In the genomic region with DNA sequence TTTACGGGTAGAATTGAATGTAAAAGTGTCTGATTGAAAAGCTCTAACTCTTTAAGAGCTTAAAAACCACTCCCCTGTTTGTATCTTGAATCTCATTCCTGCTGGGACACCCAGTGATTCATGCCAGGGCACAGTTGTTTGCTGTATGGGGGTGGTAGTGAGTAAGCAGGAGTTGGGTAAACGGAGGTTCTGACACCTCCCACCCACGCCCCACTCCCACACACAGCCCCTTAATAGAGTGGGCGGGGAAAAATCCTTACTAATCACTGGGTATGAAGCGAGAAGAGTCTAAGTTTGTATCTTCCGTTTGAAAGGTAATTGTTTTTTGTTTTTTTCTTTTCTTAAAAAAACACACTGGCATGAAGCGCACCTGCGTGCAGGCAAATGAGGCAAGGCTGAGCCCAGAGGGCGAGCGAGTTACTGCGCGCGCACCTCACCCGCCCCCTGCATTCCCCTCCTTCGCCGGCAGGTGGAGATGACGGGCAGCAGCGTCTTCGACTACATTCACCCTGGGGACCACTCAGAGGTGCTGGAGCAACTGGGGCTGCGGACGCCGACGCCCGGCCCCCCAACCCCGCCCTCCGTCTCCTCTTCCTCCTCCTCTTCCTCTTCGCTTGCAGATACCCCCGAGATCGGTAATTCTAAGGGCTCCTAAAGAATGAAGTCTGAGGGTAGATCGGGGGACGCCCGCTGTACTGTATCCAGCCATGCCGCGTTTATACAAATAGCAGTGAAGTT, we compare ENCODE assay signal across 8 cellular contexts. TPM values are rescaled to one million over a fixed set of nuclear protein-coding genes. Genes with fewer than 3 reads are reported as not detected.
DNase-seq lines count a peak whose midpoint lies in the region; ATAC-seq and TF ChIP-seq lines count a peak whose summit lies in the region.

No MANE protein-coding gene starts in this region.

- peak overlapping the region; percentile 99 for H2AFZ ChIP-seq in parathyroid adenoma

- peak; percentile 96 for ATAC-seq in Right ventricle myocardium superior (ENCODE audit: poor library complexity)

- H3K9me3 ChIP-seq in parathyroid adenoma (ENCODE audit: control insufficient read depth, low read length) (no peaks in the 10 kb centered on the region), tibial artery (no peaks in the 10 kb centered on the region)

- peak; percentile 80 for DNase-seq in GDM1 (lab: John Stamatoyannopoulos, UW)
- peak; percentile 93 for DNase-seq in HEK293T (ENCODE audit: extremely low spot score)
- peak; percentile 84 for DNase-seq in NCI-H1105 (lab: John Stamatoyannopoulos, UW)
- peak; percentile 10 for DNase-seq in SKM-1 (lab: John Stamatoyannopoulos, UW; ENCODE audit: unreplicated experiment)
- DNase-seq in activated naive CD8-positive, alpha-beta T cell treated with anti-CD3 and anti-CD28 coated beads for 36 hours: peak; percentile 96
- DNase-seq in Right ventricle myocardium superior: peak; percentile 91
- peak; percentile 79 to 89 for DNase-seq in tibial artery

- peak overlapping the region; percentile 89 for H3K4me2 ChIP-seq in parathyroid adenoma (ENCODE audit: low read length)

- H3K27me3 ChIP-seq in parathyroid adenoma (ENCODE audit: control insufficient read depth, insufficient read depth, low read length): no peaks in the 10 kb centered on the region
- peaks cover 0 to 22% of the 10 kb centered on the region in 2 donors for H3K27me3 ChIP-seq in tibial artery

- TF ChIP-seq CTCF in parathyroid adenoma (IDR thresholded peaks at IDR 0.05): peak; percentile 98
- peak; percentile 98 for TF ChIP-seq CTCF in tibial artery (IDR thresholded peaks at IDR 0.05)

- no peaks in the 10 kb centered on the region for H3K9me3 Mint-ChIP-seq in activated naive CD8-positive, alpha-beta T cell treated with anti-CD3 and anti-CD28 coated beads for 36 hours

- peak overlapping the region; percentile 89 for H3K4me3 Mint-ChIP-seq in activated naive CD8-positive, alpha-beta T cell treated with anti-CD3 and anti-CD28 coated beads for 36 hours

- H3K4me3 ChIP-seq in parathyroid adenoma (ENCODE audit: low read depth, low read length) (peak overlapping the region; percentile 67), tibial artery (peak overlapping the region; percentile 44 to 52)

- POLR2A ChIA-PET in HEK293T (lab: Yijun Ruan, JAX): interaction anchor here (0.7 to 5.2 kb wide), 10 partner anchors 9 to 185 kb away, joined by 3 to 38 read pairs (median 4); a partner anchor contains a TSS

- peaks cover 31% of the 10 kb centered on the region for H3K27me3 Mint-ChIP-seq in activated naive CD8-positive, alpha-beta T cell treated with anti-CD3 and anti-CD28 coated beads for 36 hours

- H3K27ac ChIP-seq in parathyroid adenoma (no peak overlapping the region), tibial artery (peak overlapping the region in 1 of 2 donors; percentile 14)

- CTCF ChIA-PET in HEK293T (lab: Yijun Ruan, JAX): interaction anchor here (0.6 to 1.2 kb wide), 7 partner anchors 12 to 392 kb away, joined by 3 to 8 read pairs (median 3); a partner anchor contains a TSS

- intact Hi-C loops in Right ventricle myocardium superior (cut with DNase I): loop anchor here (10.0 kb wide), 2 partner anchors 89 to 281 kb away; no protein-coding TSS in a partner anchor
- intact Hi-C loops in tibial artery (cut with DNase I; ENCODE audit: low total_unique reads): no loop called here

- peaks cover 8% of the 10 kb centered on the region for H3K4me1 ChIP-seq in parathyroid adenoma
- peaks cover 0 to 14% (median 13%) of the 10 kb centered on the region in 4 donors for H3K4me1 ChIP-seq in tibial artery

- peaks cover 17% of the 10 kb centered on the region for H3K4me1 Mint-ChIP-seq in activated naive CD8-positive, alpha-beta T cell treated with anti-CD3 and anti-CD28 coated beads for 36 hours

- no peaks in the 10 kb centered on the region for H3K36me3 ChIP-seq in parathyroid adenoma (ENCODE audit: control insufficient read depth, insufficient read depth, low read length)
- no peaks in the 10 kb centered on the region for H3K36me3 ChIP-seq in tibial artery

- H3K79me2 ChIP-seq in parathyroid adenoma: no peaks in the 10 kb centered on the region

- peak overlapping the region; percentile 81 for H3K27ac Mint-ChIP-seq in activated naive CD8-positive, alpha-beta T cell treated with anti-CD3 and anti-CD28 coated beads for 36 hours

- H3K36me3 Mint-ChIP-seq in activated naive CD8-positive, alpha-beta T cell treated with anti-CD3 and anti-CD28 coated beads for 36 hours: no peaks in the 10 kb centered on the region

- H3K9ac ChIP-seq in parathyroid adenoma: no peak overlapping the region

TF ChIP-seq in HEK293T, 16 proteins besides CTCF, POLR2A, EP300 and RAD21:
- TF ChIP-seq, protein P1, sequence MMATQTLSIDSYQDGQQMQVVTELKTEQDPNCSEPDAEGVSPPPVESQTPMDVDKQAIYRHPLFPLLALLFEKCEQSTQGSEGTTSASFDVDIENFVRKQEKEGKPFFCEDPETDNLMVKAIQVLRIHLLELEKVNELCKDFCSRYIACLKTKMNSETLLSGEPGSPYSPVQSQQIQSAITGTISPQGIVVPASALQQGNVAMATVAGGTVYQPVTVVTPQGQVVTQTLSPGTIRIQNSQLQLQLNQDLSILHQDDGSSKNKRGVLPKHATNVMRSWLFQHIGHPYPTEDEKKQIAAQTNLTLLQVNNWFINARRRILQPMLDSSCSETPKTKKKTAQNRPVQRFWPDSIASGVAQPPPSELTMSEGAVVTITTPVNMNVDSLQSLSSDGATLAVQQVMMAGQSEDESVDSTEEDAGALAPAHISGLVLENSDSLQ (IDR thresholded peaks at IDR 0.05): peak; percentile 85
- TF ChIP-seq CTBP1 (IDR thresholded peaks at IDR 0.05; ENCODE audit: borderline replicate concordance) (no peak), HDGF (IDR thresholded peaks at IDR 0.05; ENCODE audit: borderline replicate concordance) (no peak), L3MBTL2 (conservative IDR thresholded peaks at IDR 0.05) (0 out of 2 replicates have a peak, but pooled peaks have one; percentile 32)

RNA-seq across cellular contexts. Expression of a gene that starts 12.8 kb away (rescaled TPM):
- total RNA-seq in activated naive CD8-positive, alpha-beta T cell treated with anti-CD3 and anti-CD28 coated beads for 36 hours: 10 to 100 TPM; 48.9 to 49.2 TPM
- 34.9 TPM for total RNA-seq in Right ventricle myocardium superior

RNA-seq across cellular contexts. Expression of a gene that starts 16.0 kb away (rescaled TPM):
- under 1 TPM; 0.52 to 0.91 TPM for total RNA-seq in activated naive CD8-positive, alpha-beta T cell treated with anti-CD3 and anti-CD28 coated beads for 36 hours
- not detected for total RNA-seq in Right ventricle myocardium superior

Comparison
In these comparisons a context has a peak if more than half of its experiments do, and no peak if none do; other contexts are left out.
1. DNase-seq: peak in every context shown above with its lines; median percentile 96 in activated naive CD8-positive, alpha-beta T cell treated with anti-CD3 and anti-CD28 coated beads for 36 hours; 93 in HEK293T; 91 in Right ventricle myocardium superior; 84 in NCI-H1105; 84 in tibial artery; 80 in GDM1; 10 in SKM-1.